Comparison of ENCODE assay signal across 9 cellular contexts in the genomic region with DNA sequence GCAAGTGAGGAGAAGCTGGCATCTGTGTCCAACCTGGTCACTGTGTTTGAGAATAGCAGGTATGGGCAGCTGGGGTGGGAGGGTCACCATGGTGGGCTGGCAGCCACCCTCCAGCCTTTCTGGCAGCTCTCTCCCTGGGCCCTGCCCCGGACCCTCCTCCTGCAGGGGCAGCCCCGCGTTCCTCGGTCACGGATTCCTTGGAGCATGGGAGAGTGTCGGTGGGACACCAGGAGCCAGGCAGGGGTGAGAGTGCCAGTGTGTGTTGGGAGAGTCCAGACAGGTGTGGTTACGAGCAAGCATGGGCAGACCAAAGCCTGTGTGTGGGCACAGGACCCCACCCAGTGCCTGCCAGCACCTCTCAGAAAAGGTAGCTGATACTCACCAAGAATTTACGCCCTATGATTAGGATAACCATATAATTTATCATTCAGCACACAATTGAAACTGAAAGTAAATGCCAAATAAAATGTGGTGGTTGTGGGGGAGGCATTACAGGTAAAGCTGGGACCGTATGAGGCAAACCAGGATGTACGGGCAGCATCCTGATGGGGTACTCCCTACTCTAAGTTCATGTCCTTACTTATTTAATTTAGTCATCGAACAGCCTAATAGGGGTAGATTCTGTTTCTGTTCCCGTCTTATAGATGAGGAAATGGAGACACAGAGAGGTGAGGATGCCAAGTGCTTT. TPM values are rescaled to one million over a fixed set of nuclear protein-coding genes. Genes with fewer than 3 reads are reported as not detected.
DNase-seq lines count a peak whose midpoint lies in the region; TF ChIP-seq lines count a peak whose summit lies in the region.
"Had no signal": no experiment of that assay in that cellular context is flagged by ENCODE, and none has a peak within 500 bp of the region (broad histone marks: within the 10 kb centered on the region; RNA-seq: fewer than 3 reads in every experiment).

No MANE protein-coding gene starts in this region.

- TF ChIP-seq EP300 in transverse colon (IDR thresholded peaks at IDR 0.05; ENCODE audit: low read depth), result no peak
- TF ChIP-seq EP300 in ovary (IDR thresholded peaks at IDR 0.05), result no peak

- H3K27ac Mint-ChIP-seq in MCF 10A (ENCODE audit: low read depth, unreplicated experiment), result no peak overlapping the region

- H3K4me1 ChIP-seq in breast epithelium (no peaks in the 10 kb centered on the region), Karpas-422 (ENCODE audit: low read length) (peaks cover 47% of the 10 kb centered on the region), esophagus squamous epithelium (peaks cover 0 to 22% (median 8%) of the 10 kb centered on the region in 3 donors), transverse colon (no peaks in the 10 kb centered on the region), ovary (ENCODE audit: insufficient read depth) (no peaks in the 10 kb centered on the region)

- H2AFZ ChIP-seq in Karpas-422 (ENCODE audit: low read length), result peak overlapping the region; percentile 13; the same call in 1 of the 2 replicates

- no peaks in the 10 kb centered on the region for H3K27me3 ChIP-seq in breast epithelium
- H3K27me3 ChIP-seq in Karpas-422 (ENCODE audit: low read length), result no peaks in the 10 kb centered on the region
- H3K27me3 ChIP-seq in esophagus squamous epithelium, result no peaks in the 10 kb centered on the region
- no peaks in the 10 kb centered on the region for H3K27me3 ChIP-seq in transverse colon
- H3K27me3 ChIP-seq in ovary, result no peaks in the 10 kb centered on the region

- H3K9me2 ChIP-seq in Karpas-422 (replicated peaks; ENCODE audit: insufficient read depth, low read length), result no peaks in the 10 kb centered on the region

- no peaks in the 10 kb centered on the region for H3K36me3 Mint-ChIP-seq in MCF 10A (ENCODE audit: insufficient read depth, unreplicated experiment)

- peak overlapping the region; percentile 70 for H3K9ac ChIP-seq in Karpas-422 (ENCODE audit: low read length)

- H3K4me2 ChIP-seq in Karpas-422 (ENCODE audit: low read depth, low read length, poor library complexity, severe bottlenecking), result peak overlapping the region; percentile 83

- H3K9me3 ChIP-seq in breast epithelium (no peaks in the 10 kb centered on the region), Karpas-422 (ENCODE audit: low read length) (no peaks in the 10 kb centered on the region), esophagus squamous epithelium (no peaks in the 10 kb centered on the region), transverse colon (no peaks in the 10 kb centered on the region), ovary (no peaks in the 10 kb centered on the region)

- H3K4me3 Mint-ChIP-seq in MCF 10A (ENCODE audit: unreplicated experiment), result no peak overlapping the region

- 25 to 34% methylated on average over 5 to 8 of the region's 12 CpGs for WGBS in esophagus squamous epithelium, 2 donors
- WGBS in transverse colon (ENCODE audit: low coverage in 1 of 2), 2 donors, result 63 to 65% methylated on average over 3 to 12 of the region's 12 CpGs
- 83 to 87% (median 87%) methylated on average over 12 of the region's 12 CpGs for WGBS in ovary, 3 donors

- POLR2A ChIA-PET in MCF 10A (lab: Yijun Ruan, JAX), result no interaction called here

- H3K79me2 ChIP-seq in Karpas-422 (ENCODE audit: low read length), result 0 out of 2 replicates have a peak, but pooled peaks cover 6% of the 10 kb centered on the region

- H3K27me3 Mint-ChIP-seq in MCF 10A (ENCODE audit: insufficient read depth, unreplicated experiment), result peaks cover 18% of the 10 kb centered on the region

- TF ChIP-seq CTCF in breast epithelium (IDR thresholded peaks at IDR 0.05) (no peak), MCF 10A (IDR thresholded peaks at IDR 0.05; ENCODE audit: unreplicated experiment) (no peak), esophagus squamous epithelium (IDR thresholded peaks at IDR 0.05) (no peak), transverse colon (IDR thresholded peaks at IDR 0.05) (no peak), ovary (IDR thresholded peaks at IDR 0.05) (no peak)

- DNase-seq in breast epithelium (ENCODE audit: low spot score in 2 of 2) (no peak), MCF 10A (ENCODE audit: unreplicated experiment) (no peak), Karpas-422 (no peak), esophagus squamous epithelium (lab: John Stamatoyannopoulos, UW) (no peak), transverse colon (no peak), ovary (no peak), NCI-H1048 (lab: John Stamatoyannopoulos, UW) (no peak)
- no peak for DNase-seq in central memory CD4-positive, alpha-beta T cell

- BruUV-seq in MCF 10A (replicated peaks; lab: Mats Ljungman, UMichigan), result no TSS peak

- H3K4me1 Mint-ChIP-seq in MCF 10A (ENCODE audit: insufficient read depth, unreplicated experiment), result no peaks in the 10 kb centered on the region

- in situ Hi-C loops in transverse colon (cut with MboI; ENCODE audit: low pct_ligation_motif_present in 1 of 4, low pct_unique_long_range_greater_than_20kb in 1 of 4, low sequenced_read_pairs in 3 of 4), result loop anchor here in 3 of 4 donors (25.0 kb wide), 3 partner anchors 119 to 244 kb away; a partner anchor contains a TSS

- H3K4me3 ChIP-seq in breast epithelium (peak overlapping the region; percentile 33 to 41 (median 39)), Karpas-422 (ENCODE audit: low read length) (peak overlapping the region; percentile 74), esophagus squamous epithelium (peak overlapping the region; percentile 3 to 60 (median 28)), transverse colon (peak overlapping the region in 3 of 4 donors; percentile 3 to 29 (median 6)), ovary (no peak overlapping the region)

- CTCF ChIA-PET in MCF 10A (lab: Yijun Ruan, JAX), result interaction anchor here (0.6 to 1.4 kb wide), 3 partner anchors 12 to 240 kb away, joined by 3 to 7 read pairs (median 5); no protein-coding TSS in a partner anchor

- H4K20me1 ChIP-seq in Karpas-422 (ENCODE audit: insufficient read depth, low read depth, low read length), result no peaks in the 10 kb centered on the region

- H3K36me3 ChIP-seq in breast epithelium, result no peaks in the 10 kb centered on the region
- H3K36me3 ChIP-seq in Karpas-422 (ENCODE audit: insufficient read depth, low read length), result no peaks in the 10 kb centered on the region
- H3K36me3 ChIP-seq in esophagus squamous epithelium, result no peaks in the 10 kb centered on the region
- H3K36me3 ChIP-seq in transverse colon, result no peaks in the 10 kb centered on the region
- H3K36me3 ChIP-seq in ovary, result no peaks in the 10 kb centered on the region

- TF ChIP-seq POLR2A in breast epithelium (IDR thresholded peaks at IDR 0.05) (no peak), esophagus squamous epithelium (IDR thresholded peaks at IDR 0.05) (no peak), transverse colon (IDR thresholded peaks at IDR 0.05) (no peak), ovary (IDR thresholded peaks at IDR 0.05) (no peak)

- H3K27ac ChIP-seq in breast epithelium (no peak overlapping the region), Karpas-422 (ENCODE audit: low read length) (peak overlapping the region; percentile 79), esophagus squamous epithelium (peak overlapping the region; percentile 42 to 75 (median 67)), transverse colon (peak overlapping the region; percentile 42 to 68 (median 56)), ovary (no peak overlapping the region)
- H3K27ac ChIP-seq: C4-2B had no signal

- intact Hi-C loops in breast epithelium (cut with DNase I; ENCODE audit: low total_unique reads), result no loop called here
- intact Hi-C loops in MCF 10A (cut with micrococcal nuclease), result no loop called here
- intact Hi-C loops in esophagus squamous epithelium (cut with DNase I), result no loop called here
- intact Hi-C loops in transverse colon (cut with DNase I; ENCODE audit: low total_unique reads), result no loop called here
- intact Hi-C loops in ovary (cut with DNase I), result no loop called here

- no peaks in the 10 kb centered on the region for H3K9me3 Mint-ChIP-seq in MCF 10A (ENCODE audit: unreplicated experiment)

RNA-seq across cellular contexts. Expression of a gene that starts 0.5 kb away (rescaled TPM):
- total RNA-seq in breast epithelium (10 to 100 TPM; 11.5 to 51.4 (median 18.6) TPM), MCF 10A (2022) (not detected in 2 replicates), esophagus squamous epithelium (10 to 100 TPM in 1 of 4 donors, 1 to 10 TPM in 3; 2.6 to 13.4 (median 5.3) TPM), transverse colon (10 to 100 TPM; 13.1 to 46.4 (median 29.6) TPM), ovary (10 to 100 TPM in 3 of 7 donors, 1 to 10 TPM in 4; 3.4 to 13.6 (median 5.2) TPM)
- 37.1 and 53.0 TPM in 2 replicates for total RNA-seq in Karpas-422 (2014; rRNA removed; shearing (Covaris generic); ENCODE audit: low replicate concordance)
- 1 to 10 TPM; 2.3 to 4.0 TPM for polyA plus RNA-seq in ovary

RNA-seq across cellular contexts. Expression of a gene that starts 20.0 kb away (rescaled TPM):
- total RNA-seq in breast epithelium, result 100 to 1,000 TPM; 187 to 229 (median 215) TPM
- 74.9 and 78.2 TPM in 2 replicates for total RNA-seq in MCF 10A (2022)
- 84.4 and 105 TPM in 2 replicates for total RNA-seq in Karpas-422 (2014; rRNA removed; shearing (Covaris generic); ENCODE audit: low replicate concordance)
- total RNA-seq in esophagus squamous epithelium, result 100 to 1,000 TPM; 101 to 153 (median 111) TPM
- 100 to 1,000 TPM; 123 to 190 (median 152) TPM for total RNA-seq in transverse colon
- total RNA-seq in ovary, result 100 to 1,000 TPM; 127 to 223 (median 186) TPM
- polyA plus RNA-seq in ovary, result 100 to 1,000 TPM; 114 to 164 TPM

RNA-seq across cellular contexts. Expression of a gene that starts 51.4 kb away (rescaled TPM):
- 10 to 100 TPM in 1 of 3 donors, 1 to 10 TPM in 2; 2.8 to 14.9 (median 5.2) TPM for total RNA-seq in breast epithelium
- not detected in 2 replicates for total RNA-seq in MCF 10A (2022)
- 0.07 TPM in 1 of 2 replicates, not detected in the other for total RNA-seq in Karpas-422 (2014; rRNA removed; shearing (Covaris generic); ENCODE audit: low replicate concordance)
- total RNA-seq in esophagus squamous epithelium, result 1 to 10 TPM; 1.0 to 8.4 (median 2.2) TPM
- total RNA-seq in transverse colon, result 1 to 10 TPM in 2 of 4 donors, under 1 TPM in 1, not detected in 1; 0.60 to 5.6 (median 4.0) TPM
- 1 to 10 TPM in 4 of 7 donors, under 1 TPM in 2, not detected in 1; 0.12 to 3.4 (median 2.1) TPM for total RNA-seq in ovary
- 10 to 100 TPM in 1 of 2 donors, 1 to 10 TPM in 1; 7.7 to 43.1 TPM for polyA plus RNA-seq in ovary

Comparison
In these comparisons a context has a peak if more than half of its experiments do, and no peak if none do; other contexts are left out.
1. H3K27ac ChIP-seq: peak in Karpas-422 (single experiment), esophagus squamous epithelium (4 of 4) and transverse colon (4 of 4); none in breast epithelium (0 of 2) and ovary (0 of 2).